4 cellular contexts compared by ENCODE assay signal in the genomic region with DNA sequence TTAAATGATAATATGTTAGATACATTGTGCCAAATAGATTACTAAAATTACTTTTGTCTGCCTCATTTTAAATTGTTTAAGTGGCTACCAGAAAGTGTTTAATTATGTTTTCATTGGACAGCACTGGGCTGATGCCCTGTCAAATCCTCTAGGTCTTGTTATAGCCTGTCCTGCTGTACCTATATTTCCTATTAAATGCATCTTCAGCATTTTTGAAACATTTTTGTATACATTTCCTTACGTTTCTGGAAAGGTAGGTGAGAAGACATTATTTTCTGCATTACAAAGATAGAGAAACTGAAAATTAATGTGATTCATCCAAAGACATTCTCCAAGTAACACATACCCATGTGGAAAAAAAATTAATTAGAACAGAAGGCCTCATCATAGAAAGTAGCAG.
A peak's percentile ranks its signal among the peaks of the same experiment; 100 is the strongest.
TF ChIP-seq lines count a peak whose summit lies in the region.

No MANE protein-coding gene starts in this region.

TF ChIP-seq in HepG2, 621 proteins besides CTCF, POLR2A, EP300 and RAD21:
- TF ChIP-seq MAFF (IDR thresholded peaks at IDR 0.05; ENCODE audit: low read depth, low read length) (peak; percentile 66), MAFK (conservative IDR thresholded peaks at IDR 0.05 in 1 of 2, IDR thresholded peaks at IDR 0.05 in 1 of 2; ENCODE audit: low read length in 2 of 2) (peak; percentile 67 to 75), ERF (CRISPR knock-in tag; IDR thresholded peaks at IDR 0.05) (no peak)

TF ChIP-seq in A549, 52 proteins besides CTCF, POLR2A, EP300 and RAD21:
- peak; percentile 82 for TF ChIP-seq MAFK (IDR thresholded peaks at IDR 0.05; ENCODE audit: partially characterized antibody)
- no peak for TF ChIP-seq ZC3H11A (IDR thresholded peaks at IDR 0.05)

TF ChIP-seq in IMR-90, 13 proteins besides CTCF, POLR2A, EP300 and RAD21:
- TF ChIP-seq, protein P1, sequence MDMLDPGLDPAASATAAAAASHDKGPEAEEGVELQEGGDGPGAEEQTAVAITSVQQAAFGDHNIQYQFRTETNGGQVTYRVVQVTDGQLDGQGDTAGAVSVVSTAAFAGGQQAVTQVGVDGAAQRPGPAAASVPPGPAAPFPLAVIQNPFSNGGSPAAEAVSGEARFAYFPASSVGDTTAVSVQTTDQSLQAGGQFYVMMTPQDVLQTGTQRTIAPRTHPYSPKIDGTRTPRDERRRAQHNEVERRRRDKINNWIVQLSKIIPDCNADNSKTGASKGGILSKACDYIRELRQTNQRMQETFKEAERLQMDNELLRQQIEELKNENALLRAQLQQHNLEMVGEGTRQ (IDR thresholded peaks at IDR 0.05; ENCODE audit: low read depth, low read length), result no peak
- no peak for TF ChIP-seq CHD1 (IDR thresholded peaks at IDR 0.05; ENCODE audit: low read depth, low read length)
- no peak for TF ChIP-seq MXI1 (IDR thresholded peaks at IDR 0.05; ENCODE audit: borderline replicate concordance, low read depth, low read length)
- TF ChIP-seq FOS (IDR thresholded peaks at IDR 0.05; ENCODE audit: low read depth, low read length), result no peak
- peak; percentile 58 for TF ChIP-seq MAFK (IDR thresholded peaks at IDR 0.05; ENCODE audit: low read depth, low read length)

TF ChIP-seq in K562, 482 proteins besides CTCF, POLR2A, EP300 and RAD21:
- TF ChIP-seq NBN (IDR thresholded peaks at IDR 0.05; ENCODE audit: low read depth), result no peak
- no peak for TF ChIP-seq TEAD2 (tag; IDR thresholded peaks at IDR 0.05)
- peak; percentile 40; the same call in 1 of the 2 replicates for TF ChIP-seq ZNF316 (IDR thresholded peaks at IDR 0.05)
- TF ChIP-seq C11orf30 (IDR thresholded peaks at IDR 0.05; ENCODE audit: low read depth), result peak; percentile 31; the same call in 1 of the 2 replicates
- no peak for TF ChIP-seq TCF7 (IDR thresholded peaks at IDR 0.05; ENCODE audit: borderline replicate concordance)
- no peak for TF ChIP-seq PHB (CRISPR knock-in tag; IDR thresholded peaks at IDR 0.05)
- TF ChIP-seq, protein P2, sequence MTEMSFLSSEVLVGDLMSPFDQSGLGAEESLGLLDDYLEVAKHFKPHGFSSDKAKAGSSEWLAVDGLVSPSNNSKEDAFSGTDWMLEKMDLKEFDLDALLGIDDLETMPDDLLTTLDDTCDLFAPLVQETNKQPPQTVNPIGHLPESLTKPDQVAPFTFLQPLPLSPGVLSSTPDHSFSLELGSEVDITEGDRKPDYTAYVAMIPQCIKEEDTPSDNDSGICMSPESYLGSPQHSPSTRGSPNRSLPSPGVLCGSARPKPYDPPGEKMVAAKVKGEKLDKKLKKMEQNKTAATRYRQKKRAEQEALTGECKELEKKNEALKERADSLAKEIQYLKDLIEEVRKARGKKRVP (CRISPR knock-in tag; IDR thresholded peaks at IDR 0.05), result no peak
- no peak for TF ChIP-seq RHOXF2B (CRISPR knock-in tag; conservative IDR thresholded peaks at IDR 0.05)
- TF ChIP-seq ZFPM2 (CRISPR knock-in tag; IDR thresholded peaks at IDR 0.05), result no peak
- TF ChIP-seq RBM39 (optimal IDR thresholded peaks at IDR 0.05; ENCODE audit: low read depth, low read length), result no peak
- TF ChIP-seq, protein P3, sequence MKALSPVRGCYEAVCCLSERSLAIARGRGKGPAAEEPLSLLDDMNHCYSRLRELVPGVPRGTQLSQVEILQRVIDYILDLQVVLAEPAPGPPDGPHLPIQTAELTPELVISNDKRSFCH (CRISPR knock-in tag; IDR thresholded peaks at IDR 0.05), result no peak
- TF ChIP-seq, protein P3 (tag; IDR thresholded peaks at IDR 0.05), result no peak
- TF ChIP-seq ZBTB43 (CRISPR knock-in tag; IDR thresholded peaks at IDR 0.05), result no peak
- TF ChIP-seq NFYB (IDR thresholded peaks at IDR 0.05; ENCODE audit: extremely low read depth, insufficient read length), result no peak
- no peak for TF ChIP-seq ZNF311 (CRISPR knock-in tag; IDR thresholded peaks at IDR 0.05)
- no peak for TF ChIP-seq PTTG1 (tag; IDR thresholded peaks at IDR 0.05; ENCODE audit: low read depth)
- TF ChIP-seq MAFF (IDR thresholded peaks at IDR 0.05; ENCODE audit: low read length), result peak; percentile 46; the same call in 1 of the 2 replicates
- no peak for TF ChIP-seq BRCA1 (IDR thresholded peaks at IDR 0.05)
- TF ChIP-seq BRCA1 (CRISPR knock-in tag; IDR thresholded peaks at IDR 0.05), result no peak
- TF ChIP-seq ETS2 (tag; IDR thresholded peaks at IDR 0.05; ENCODE audit: borderline replicate concordance, poor library complexity, severe bottlenecking), result no peak
- TF ChIP-seq SMAD4 (CRISPR knock-in tag; conservative IDR thresholded peaks at IDR 0.05), result no peak
